15 cellular contexts compared by ENCODE assay signal in the genomic region with DNA sequence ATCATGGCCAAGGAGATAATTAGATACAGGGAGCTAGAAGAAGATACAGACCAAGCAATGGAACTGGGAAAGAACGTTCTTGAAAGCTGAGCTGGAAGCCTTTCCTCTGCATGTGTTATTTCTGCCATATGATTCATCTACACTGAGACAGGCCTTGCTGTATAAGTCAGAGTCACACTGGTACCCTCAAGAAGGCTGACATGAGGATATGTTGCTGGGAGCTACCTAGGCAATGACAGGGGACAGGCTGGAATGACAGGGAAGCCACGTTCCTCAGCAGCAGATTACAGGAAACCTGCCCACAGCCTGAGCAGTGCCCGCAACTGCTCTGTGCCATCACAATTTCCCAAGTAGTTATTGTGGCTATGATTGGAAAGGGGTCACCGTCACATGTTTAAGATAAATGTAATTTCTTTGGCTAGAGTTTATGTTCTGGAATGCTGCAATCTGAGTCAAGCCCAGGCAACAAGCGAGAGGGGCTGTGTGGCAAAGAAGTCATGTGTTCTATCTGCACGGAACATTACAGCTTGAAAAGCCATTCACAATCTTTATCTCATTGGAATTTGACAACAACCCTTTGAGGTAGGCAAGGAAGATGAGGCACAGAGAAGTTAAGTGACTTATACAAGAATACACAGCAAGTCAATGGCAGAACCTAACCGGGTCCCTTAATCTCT.
DNase-seq lines count a peak whose midpoint lies in the region; ATAC-seq, FAIRE-seq and TF ChIP-seq lines count a peak whose summit lies in the region.
"Had no signal": no experiment of that assay in that cellular context is flagged by ENCODE, and none has a peak within 500 bp of the region (broad histone marks: within the 10 kb centered on the region; RNA-seq: fewer than 3 reads in every experiment).

No MANE protein-coding gene starts in this region.

- in situ Hi-C loops in K562 (cut with MboI): no loop called here

- H3K79me2 ChIP-seq in K562 (ENCODE audit: control insufficient read depth, insufficient read depth, low read length) (no peaks in the 10 kb centered on the region), smooth muscle cell (ENCODE audit: low read depth) (no peaks in the 10 kb centered on the region)

- TF ChIP-seq RAD21 in K562 (CRISPR knock-in tag; conservative IDR thresholded peaks at IDR 0.05 in 1 of 2, IDR thresholded peaks at IDR 0.05 in 1 of 2): no peak

- H3K4me2 ChIP-seq in K562 (ENCODE audit: insufficient read depth, low read length) (no peak overlapping the region), smooth muscle cell (no peak overlapping the region)

- ATAC-seq in K562 (no peak), left cardiac atrium (peak; percentile 10 to 60), GM21360 (IDR thresholded peaks at IDR 0.05; ENCODE audit: unreplicated experiment) (no peak)
- no peak for ATAC-seq in natural killer cell treated with Interleukin-12 subunit alpha and Interleukin-12 subunit beta and Interleukin-15 and Interleukin-18, amount 100 ng/mL, for 72 hours
- ATAC-seq: GM12878 had no signal

- H3K9me3 Mint-ChIP-seq in natural killer cell treated with Interleukin-12 subunit alpha and Interleukin-12 subunit beta and Interleukin-15 and Interleukin-18, amount 100 ng/mL, for 72 hours: peaks cover 5% of the 10 kb centered on the region
- H3K9me3 Mint-ChIP-seq in CD14-positive monocyte: peaks cover 2 to 24% (median 9%) of the 10 kb centered on the region in 7 donors

- H3K27ac Mint-ChIP-seq in natural killer cell treated with Interleukin-12 subunit alpha and Interleukin-12 subunit beta and Interleukin-15 and Interleukin-18, amount 100 ng/mL, for 72 hours: no peak overlapping the region
- H3K27ac Mint-ChIP-seq in CD14-positive monocyte: no peak overlapping the region

- H3K4me3 ChIP-seq in K562: no peak overlapping the region
- H3K4me3 ChIP-seq in smooth muscle cell: no peak overlapping the region
- H3K4me3 ChIP-seq: dorsolateral prefrontal cortex, GM12878, HAP-1 had no signal

- peaks cover 14% of the 10 kb centered on the region for H3K36me3 Mint-ChIP-seq in natural killer cell treated with Interleukin-12 subunit alpha and Interleukin-12 subunit beta and Interleukin-15 and Interleukin-18, amount 100 ng/mL, for 72 hours
- H3K36me3 Mint-ChIP-seq in CD14-positive monocyte: peaks cover 8% of the 10 kb centered on the region in 2 donors

- no peaks in the 10 kb centered on the region for H3F3A ChIP-seq in smooth muscle cell (ENCODE audit: low read depth)

- H3K36me3 ChIP-seq in K562 (ENCODE audit: control insufficient read depth, insufficient read depth, low read length): no peaks in the 10 kb centered on the region
- no peaks in the 10 kb centered on the region for H3K36me3 ChIP-seq in smooth muscle cell (ENCODE audit: low read depth)
- H3K36me3 ChIP-seq: HAP-1 had no signal

- no peaks in the 10 kb centered on the region for H3K27me3 Mint-ChIP-seq in natural killer cell treated with Interleukin-12 subunit alpha and Interleukin-12 subunit beta and Interleukin-15 and Interleukin-18, amount 100 ng/mL, for 72 hours
- H3K27me3 Mint-ChIP-seq in CD14-positive monocyte (ENCODE audit: low read depth in 3 of 3): peaks cover 0 to 6% (median 1%) of the 10 kb centered on the region in 3 donors

- peaks cover 0 to 3% of the 10 kb centered on the region in 2 donors for H3K4me1 Mint-ChIP-seq in natural killer cell treated with Interleukin-12 subunit alpha and Interleukin-12 subunit beta and Interleukin-15 and Interleukin-18, amount 100 ng/mL, for 72 hours (ENCODE audit: low read depth in 2 of 2)
- H3K4me1 Mint-ChIP-seq in CD14-positive monocyte: no peaks in the 10 kb centered on the region

- H3K9ac ChIP-seq in K562 (ENCODE audit: insufficient read depth in 1 of 2, low read depth in 2 of 2, low read length in 2 of 2): no peak overlapping the region
- H3K9ac ChIP-seq in smooth muscle cell (ENCODE audit: low read depth): peak overlapping the region; percentile 30

- POLR2A ChIA-PET in K562 (lab: Yijun Ruan, JAX): no interaction called here

- no peak overlapping the region for H3K4me3 Mint-ChIP-seq in natural killer cell treated with Interleukin-12 subunit alpha and Interleukin-12 subunit beta and Interleukin-15 and Interleukin-18, amount 100 ng/mL, for 72 hours
- no peak overlapping the region for H3K4me3 Mint-ChIP-seq in CD14-positive monocyte

- no TSS peak for BruUV-seq in K562 (replicated peaks; lab: Mats Ljungman, UMichigan)

- peaks cover 0 to 4% of the 10 kb centered on the region in 2 experiments; a peak in 1 of 5 replicates for H3K27me3 ChIP-seq in K562 (ENCODE audit: control insufficient read depth in 2 of 2, insufficient read depth in 2 of 2, low read length in 2 of 2)
- H3K27me3 ChIP-seq in smooth muscle cell (ENCODE audit: low read depth): no peaks in the 10 kb centered on the region
- H3K27me3 ChIP-seq: dorsolateral prefrontal cortex had no signal

- H4K20me1 ChIP-seq in K562 (replicated peaks; ENCODE audit: control insufficient read depth, insufficient read depth, low read length) (peaks cover 3% of the 10 kb centered on the region; the same call in 1 of the 2 replicates), smooth muscle cell (ENCODE audit: low read depth) (no peaks in the 10 kb centered on the region)

- FAIRE-seq in K562 (lab: Jason Lieb, UNC): no peak
- FAIRE-seq: GM12878 had no signal

- 9% methylated on average over 7 of the region's 7 CpGs for WGBS in K562 (ENCODE audit: insufficient coverage, low coverage, missing lambda C conversion rate)
- WGBS in smooth muscle cell (ENCODE audit: low lambda C conversion rate): 40% methylated on average over 7 of the region's 7 CpGs

- intact Hi-C loops in K562 (cut with micrococcal nuclease) (no loop called here), left cardiac atrium (cut with DNase I) (no loop called here), CD14-positive monocyte (cut with micrococcal nuclease) (no loop called here)

- H3K9me3 ChIP-seq in K562 (replicated peaks; ENCODE audit: control insufficient read depth, insufficient read depth, low read depth, low read length): no peaks in the 10 kb centered on the region
- no peaks in the 10 kb centered on the region for H3K9me3 ChIP-seq in smooth muscle cell (replicated peaks; ENCODE audit: low read depth)
- H3K9me3 ChIP-seq: HAP-1 had no signal

- no peak for TF ChIP-seq EP300 in K562 (IDR thresholded peaks at IDR 0.05; ENCODE audit: low read length)

- no peak for TF ChIP-seq CTCF in K562 (IDR thresholded peaks at IDR 0.05 in 2 of 3, conservative IDR thresholded peaks at IDR 0.05 in 1 of 3; ENCODE audit: insufficient read depth in 2 of 3, low read depth in 1 of 3, low read length in 3 of 3)
- no peak for TF ChIP-seq CTCF in smooth muscle cell (IDR thresholded peaks at IDR 0.05; ENCODE audit: borderline replicate concordance, insufficient read depth, poor library complexity, severe bottlenecking)
- TF ChIP-seq CTCF in CD14-positive monocyte (IDR thresholded peaks at IDR 0.05): no peak

- DNase-seq in HCEC 1CT (peak; percentile 58), K562 (ENCODE audit: extremely low read depth in 1 of 4, low spot score in 3 of 4) (no peak), left cardiac atrium (peak; percentile 25), smooth muscle cell (lab: John Stamatoyannopoulos, UW; ENCODE audit: unreplicated experiment) (no peak), NCI-H2196 treated with DMSO at 0.1 percent for 48 hours (lab: John Stamatoyannopoulos, UW; ENCODE audit: unreplicated experiment) (no peak), CD14-positive monocyte (ENCODE audit: low spot score) (no peak)
- DNase-seq in natural killer cell treated with Interleukin-12 subunit alpha and Interleukin-12 subunit beta and Interleukin-15 and Interleukin-18, amount 100 ng/mL, for 72 hours (ENCODE audit: low spot score): no peak
- DNase-seq: activated CD4-positive, alpha-beta T cell treated with anti-CD3 and anti-CD28 coated beads for 1 hour; activated gamma-delta T cell; dorsolateral prefrontal cortex; NCI-H748 treated with DMSO at 0.1 percent for 48 hours; posterior cingulate gyrus had no signal

- H3K4me1 ChIP-seq in K562 (replicated peaks in 1 of 2; ENCODE audit: control insufficient read depth in 2 of 2, insufficient read depth in 2 of 2, low read length in 2 of 2): no peaks in the 10 kb centered on the region
- no peaks in the 10 kb centered on the region for H3K4me1 ChIP-seq in smooth muscle cell (ENCODE audit: low read depth)
- H3K4me1 ChIP-seq: HAP-1 had no signal

- H2AFZ ChIP-seq in K562 (ENCODE audit: low read depth, low read length) (no peak overlapping the region), smooth muscle cell (ENCODE audit: low read depth) (no peak overlapping the region)

- no peak for TF ChIP-seq POLR2A in K562 (conservative IDR thresholded peaks at IDR 0.05)

- no peaks in the 10 kb centered on the region for H3K9me1 ChIP-seq in K562 (ENCODE audit: control insufficient read depth, insufficient read depth, low read length)

- CTCF ChIA-PET in K562 (lab: Yijun Ruan, JAX; ENCODE audit: low intra/inter-chr PET ratio): no interaction called here

- no peak overlapping the region for H3K27ac ChIP-seq in K562 (ENCODE audit: extremely low read depth, low read depth, low read length)
- H3K27ac ChIP-seq in smooth muscle cell (ENCODE audit: low read depth): peak overlapping the region; percentile 82

TF ChIP-seq in K562, 482 proteins besides CTCF, POLR2A, EP300 and RAD21:
- peak; percentile 26 for TF ChIP-seq RBM25 (IDR thresholded peaks at IDR 0.05; ENCODE audit: low read depth, low read length, severe bottlenecking)
- TF ChIP-seq, protein P1, sequence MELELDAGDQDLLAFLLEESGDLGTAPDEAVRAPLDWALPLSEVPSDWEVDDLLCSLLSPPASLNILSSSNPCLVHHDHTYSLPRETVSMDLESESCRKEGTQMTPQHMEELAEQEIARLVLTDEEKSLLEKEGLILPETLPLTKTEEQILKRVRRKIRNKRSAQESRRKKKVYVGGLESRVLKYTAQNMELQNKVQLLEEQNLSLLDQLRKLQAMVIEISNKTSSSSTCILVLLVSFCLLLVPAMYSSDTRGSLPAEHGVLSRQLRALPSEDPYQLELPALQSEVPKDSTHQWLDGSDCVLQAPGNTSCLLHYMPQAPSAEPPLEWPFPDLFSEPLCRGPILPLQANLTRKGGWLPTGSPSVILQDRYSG (tag; conservative IDR thresholded peaks at IDR 0.05; ENCODE audit: low read depth): no peak
- TF ChIP-seq PHB2 (IDR thresholded peaks at IDR 0.05; ENCODE audit: low read depth): no peak
- TF ChIP-seq RHOXF2B (CRISPR knock-in tag; conservative IDR thresholded peaks at IDR 0.05): no peak

Comparison
In these comparisons a context has a peak if more than half of its experiments do, and no peak if none do; other contexts are left out.
1. DNase-seq: peak in HCEC 1CT (single experiment) and left cardiac atrium (single experiment); none in K562 (0 of 4), smooth muscle cell (single experiment), natural killer cell treated with Interleukin-12 subunit alpha and Interleukin-12 subunit beta and Interleukin-15 and Interleukin-18, amount 100 ng/mL, for 72 hours (single experiment), NCI-H2196 treated with DMSO at 0.1 percent for 48 hours (single experiment) and CD14-positive monocyte (single experiment).
2. ATAC-seq: peak in left cardiac atrium (2 of 2); none in K562 (single experiment), natural killer cell treated with Interleukin-12 subunit alpha and Interleukin-12 subunit beta and Interleukin-15 and Interleukin-18, amount 100 ng/mL, for 72 hours (0 of 2) and GM21360 (single experiment).